23 cellular contexts compared by ENCODE assay signal in genomic region chr6:111183702-111184517, GRCh38.
A peak's percentile ranks its signal among the peaks of the same experiment; 100 is the strongest.
DNase-seq lines count a peak whose midpoint lies in the region; ATAC-seq and TF ChIP-seq lines count a peak whose summit lies in the region.
"Had no signal": no experiment of that assay in that cellular context is flagged by ENCODE, and none has a peak within 500 bp of the region (broad histone marks: within the 10 kb centered on the region; RNA-seq: fewer than 3 reads in every experiment).

No MANE protein-coding gene starts in this region.

- no peaks in the 10 kb centered on the region for H3K27me3 Mint-ChIP-seq in CD4-positive, CD25-positive, alpha-beta regulatory T cell
- H3K27me3 Mint-ChIP-seq: activated B cell treated with CpG ODN at 0.5 μM for 24 hours; stimulated activated naive B cell treated with anti-CD40 and anti-IgM and Interleukin-4, amounts not matched to agents 10 μg/mL and 1 μg/mL and 100 μg/mL, for 72 hours had no signal

- H3K27ac Mint-ChIP-seq in CD4-positive, CD25-positive, alpha-beta regulatory T cell: peak overlapping the region in 2 of 3 donors; percentile 26 to 73
- H3K27ac Mint-ChIP-seq: activated B cell treated with CpG ODN at 0.5 μM for 24 hours; natural killer cell treated with Interleukin-12 subunit alpha and Interleukin-12 subunit beta and Interleukin-15 and Interleukin-18, amount 100 ng/mL, for 72 hours; stimulated activated naive B cell treated with anti-CD40 and anti-IgM and Interleukin-4, amounts not matched to agents 10 μg/mL and 1 μg/mL and 100 μg/mL, for 72 hours had no signal

- TF ChIP-seq CTCF in GM20000 (IDR thresholded peaks at IDR 0.05; ENCODE audit: extremely low read depth, missing control alignments) (no peak), mucosa of descending colon (IDR thresholded peaks at IDR 0.05) (no peak), dorsolateral prefrontal cortex (IDR thresholded peaks at IDR 0.05 in 54 of 56, conservative IDR thresholded peaks at IDR 0.05 in 2 of 56; ENCODE audit: low read depth in 1 of 56, partially characterized antibody in 56 of 56) (no peak)

- no peak overlapping the region for H3K4me3 Mint-ChIP-seq in CD4-positive, CD25-positive, alpha-beta regulatory T cell
- H3K4me3 Mint-ChIP-seq: activated B cell treated with CpG ODN at 0.5 μM for 24 hours; natural killer cell treated with Interleukin-12 subunit alpha and Interleukin-12 subunit beta and Interleukin-15 and Interleukin-18, amount 100 ng/mL, for 72 hours; stimulated activated naive B cell treated with anti-CD40 and anti-IgM and Interleukin-4, amounts not matched to agents 10 μg/mL and 1 μg/mL and 100 μg/mL, for 72 hours had no signal

- H3K36me3 Mint-ChIP-seq in CD4-positive, CD25-positive, alpha-beta regulatory T cell: peaks cover 42% of the 10 kb centered on the region
- H3K36me3 Mint-ChIP-seq: natural killer cell treated with Interleukin-12 subunit alpha and Interleukin-12 subunit beta and Interleukin-15 and Interleukin-18, amount 100 ng/mL, for 72 hours; stimulated activated naive B cell treated with anti-CD40 and anti-IgM and Interleukin-4, amounts not matched to agents 10 μg/mL and 1 μg/mL and 100 μg/mL, for 72 hours had no signal

- intact Hi-C loops in mucosa of descending colon (cut with DNase I, micrococcal nuclease) (no loop called here), dorsolateral prefrontal cortex (cut with DNase I) (no loop called here)

- DNase-seq in CD4-positive, CD25-positive, alpha-beta regulatory T cell: peak in 1 of 3 donors; percentile 39
- peak; percentile 15 for DNase-seq in GM20000 (ENCODE audit: low spot score)
- DNase-seq in mucosa of descending colon: no peak
- no peak for DNase-seq in germinal center (ENCODE audit: low spot score)
- DNase-seq in SK-N-DZ (ENCODE audit: low spot score): no peak
- no peak for DNase-seq in dorsolateral prefrontal cortex
- DNase-seq: activated B cell treated with CpG ODN at 0.5 μM for 24 hours; activated gamma-delta T cell treated with Interleukin-2 at 50 U/mL for 16 hours; DMS153; erythroblast; GF-D8; left cardiac atrium; NCI-H187; NCI-H748 treated with DMSO at 0.1 percent for 48 hours; sigmoid colon; stimulated activated naive B cell treated with anti-CD40 and anti-IgM and Interleukin-4, amounts not matched to agents 10 μg/mL and 1 μg/mL and 100 μg/mL, for 72 hours; T-helper 9 cell had no signal

- no peaks in the 10 kb centered on the region for H3K4me1 ChIP-seq in CD4-positive, CD25-positive, alpha-beta regulatory T cell (ENCODE audit: control insufficient read depth, insufficient read depth, low read length, poor library complexity, severe bottlenecking)
- H3K4me1 ChIP-seq in mucosa of descending colon (ENCODE audit: low read depth): no peaks in the 10 kb centered on the region
- H3K4me1 ChIP-seq: sigmoid colon, thyroid gland had no signal

- peaks cover 9 to 21% (median 14%) of the 10 kb centered on the region in 4 donors for H3K4me1 Mint-ChIP-seq in CD4-positive, CD25-positive, alpha-beta regulatory T cell
- H3K4me1 Mint-ChIP-seq: activated B cell treated with CpG ODN at 0.5 μM for 24 hours; stimulated activated naive B cell treated with anti-CD40 and anti-IgM and Interleukin-4, amounts not matched to agents 10 μg/mL and 1 μg/mL and 100 μg/mL, for 72 hours had no signal

- H3K27ac ChIP-seq in CD4-positive, CD25-positive, alpha-beta regulatory T cell (ENCODE audit: insufficient read depth, low read length, poor library complexity, severe bottlenecking): no peak overlapping the region
- H3K27ac ChIP-seq in dorsolateral prefrontal cortex: no peak overlapping the region
- H3K27ac ChIP-seq: sigmoid colon, thyroid gland had no signal

- H3K27me3 ChIP-seq in CD4-positive, CD25-positive, alpha-beta regulatory T cell (ENCODE audit: control insufficient read depth, insufficient read depth, low read length): no peaks in the 10 kb centered on the region
- no peaks in the 10 kb centered on the region for H3K27me3 ChIP-seq in dorsolateral prefrontal cortex
- H3K27me3 ChIP-seq: sigmoid colon, thyroid gland had no signal

- H3K9me3 ChIP-seq in CD4-positive, CD25-positive, alpha-beta regulatory T cell (ENCODE audit: control insufficient read depth in 2 of 2, low read length in 2 of 2): no peaks in the 10 kb centered on the region
- no peaks in the 10 kb centered on the region for H3K9me3 ChIP-seq in mucosa of descending colon
- H3K9me3 ChIP-seq: sigmoid colon, thyroid gland had no signal

- ATAC-seq in CD4-positive, CD25-positive, alpha-beta regulatory T cell (ENCODE audit: low read depth in 2 of 2): no peak
- ATAC-seq in GM18502 (IDR thresholded peaks at IDR 0.05; ENCODE audit: poor library complexity, unreplicated experiment) (peak; percentile 82), HG02981 (IDR thresholded peaks at IDR 0.05; ENCODE audit: unreplicated experiment) (peak; percentile 72), mucosa of descending colon (no peak)
- ATAC-seq: K562, left cardiac atrium, SK-N-SH treated with all-trans-retinoic acid at 6 μM for 48 hours had no signal

- peaks cover 2% of the 10 kb centered on the region for H3K36me3 ChIP-seq in CD4-positive, CD25-positive, alpha-beta regulatory T cell (ENCODE audit: control insufficient read depth, insufficient read depth, low read length)
- no peaks in the 10 kb centered on the region for H3K36me3 ChIP-seq in mucosa of descending colon (ENCODE audit: low read depth)
- H3K36me3 ChIP-seq: sigmoid colon, thyroid gland had no signal

- H3K4me3 ChIP-seq in CD4-positive, CD25-positive, alpha-beta regulatory T cell (ENCODE audit: low read depth, low read length): no peak overlapping the region
- H3K4me3 ChIP-seq in mucosa of descending colon (no peak overlapping the region), dorsolateral prefrontal cortex (no peak overlapping the region)
- H3K4me3 ChIP-seq: K562, sigmoid colon, thyroid gland had no signal

- no peaks in the 10 kb centered on the region for H3K9me3 Mint-ChIP-seq in CD4-positive, CD25-positive, alpha-beta regulatory T cell
- H3K9me3 Mint-ChIP-seq: activated B cell treated with CpG ODN at 0.5 μM for 24 hours; natural killer cell treated with Interleukin-12 subunit alpha and Interleukin-12 subunit beta and Interleukin-15 and Interleukin-18, amount 100 ng/mL, for 72 hours; stimulated activated naive B cell treated with anti-CD40 and anti-IgM and Interleukin-4, amounts not matched to agents 10 μg/mL and 1 μg/mL and 100 μg/mL, for 72 hours had no signal

Comparison
In these comparisons a context has a peak if more than half of its experiments do, and no peak if none do; other contexts are left out.
1. ATAC-seq: peak in GM18502 (single experiment) and HG02981 (single experiment); none in CD4-positive, CD25-positive, alpha-beta regulatory T cell (0 of 2) and mucosa of descending colon (single experiment).